1 cellular context compared by ENCODE assay signal in the genomic region with DNA sequence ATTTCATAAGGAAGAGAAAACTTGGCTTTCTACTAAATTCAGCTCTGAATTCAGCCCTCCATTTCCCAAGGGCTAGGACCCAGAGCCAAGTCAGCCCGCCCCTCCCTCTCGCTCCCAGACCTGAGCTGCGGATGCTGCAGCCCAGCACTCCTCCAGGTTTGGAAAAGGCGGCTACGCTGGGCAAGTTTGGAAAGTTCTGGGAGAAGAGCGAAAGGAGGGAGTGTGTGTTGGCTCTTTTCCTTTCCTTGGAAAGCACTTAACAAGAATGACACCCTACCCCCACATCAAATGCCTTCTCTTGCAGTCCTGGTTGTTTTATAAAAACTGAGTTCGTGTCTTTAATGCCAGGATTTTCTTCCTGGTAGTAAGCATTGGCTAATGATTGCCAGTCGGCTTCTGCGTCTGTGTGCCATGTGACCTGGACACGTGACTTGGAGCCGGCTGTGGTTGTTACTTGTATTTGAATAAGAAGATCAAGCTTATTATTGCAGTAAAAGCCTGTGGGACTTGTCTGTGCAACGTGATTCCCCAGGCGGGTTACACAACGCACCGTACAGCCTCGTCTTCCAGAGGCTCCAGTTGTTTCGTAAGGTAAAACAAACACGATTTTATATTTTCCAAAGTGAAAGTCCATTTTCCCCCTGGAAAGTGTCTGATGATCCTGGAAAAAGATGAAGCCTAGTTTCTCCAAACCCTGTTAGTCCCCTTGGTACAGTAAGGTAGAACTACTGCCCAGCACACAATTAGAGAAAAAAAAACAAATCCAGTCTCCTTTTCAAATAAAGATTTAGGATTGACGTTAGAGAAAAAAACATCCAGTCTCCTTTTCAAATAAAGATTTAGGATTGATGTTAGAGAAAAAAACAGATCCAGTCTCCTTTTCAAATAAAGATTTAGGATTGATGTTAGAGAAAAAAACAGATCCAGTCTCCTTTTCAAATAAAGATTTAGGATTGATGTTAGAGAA.
TF ChIP-seq lines count a peak whose summit lies in the region.

No MANE protein-coding gene starts in this region.

TF ChIP-seq in GM12878, 131 proteins besides CTCF, POLR2A, EP300 and RAD21 (continued from another document):
- TF ChIP-seq, protein P1, sequence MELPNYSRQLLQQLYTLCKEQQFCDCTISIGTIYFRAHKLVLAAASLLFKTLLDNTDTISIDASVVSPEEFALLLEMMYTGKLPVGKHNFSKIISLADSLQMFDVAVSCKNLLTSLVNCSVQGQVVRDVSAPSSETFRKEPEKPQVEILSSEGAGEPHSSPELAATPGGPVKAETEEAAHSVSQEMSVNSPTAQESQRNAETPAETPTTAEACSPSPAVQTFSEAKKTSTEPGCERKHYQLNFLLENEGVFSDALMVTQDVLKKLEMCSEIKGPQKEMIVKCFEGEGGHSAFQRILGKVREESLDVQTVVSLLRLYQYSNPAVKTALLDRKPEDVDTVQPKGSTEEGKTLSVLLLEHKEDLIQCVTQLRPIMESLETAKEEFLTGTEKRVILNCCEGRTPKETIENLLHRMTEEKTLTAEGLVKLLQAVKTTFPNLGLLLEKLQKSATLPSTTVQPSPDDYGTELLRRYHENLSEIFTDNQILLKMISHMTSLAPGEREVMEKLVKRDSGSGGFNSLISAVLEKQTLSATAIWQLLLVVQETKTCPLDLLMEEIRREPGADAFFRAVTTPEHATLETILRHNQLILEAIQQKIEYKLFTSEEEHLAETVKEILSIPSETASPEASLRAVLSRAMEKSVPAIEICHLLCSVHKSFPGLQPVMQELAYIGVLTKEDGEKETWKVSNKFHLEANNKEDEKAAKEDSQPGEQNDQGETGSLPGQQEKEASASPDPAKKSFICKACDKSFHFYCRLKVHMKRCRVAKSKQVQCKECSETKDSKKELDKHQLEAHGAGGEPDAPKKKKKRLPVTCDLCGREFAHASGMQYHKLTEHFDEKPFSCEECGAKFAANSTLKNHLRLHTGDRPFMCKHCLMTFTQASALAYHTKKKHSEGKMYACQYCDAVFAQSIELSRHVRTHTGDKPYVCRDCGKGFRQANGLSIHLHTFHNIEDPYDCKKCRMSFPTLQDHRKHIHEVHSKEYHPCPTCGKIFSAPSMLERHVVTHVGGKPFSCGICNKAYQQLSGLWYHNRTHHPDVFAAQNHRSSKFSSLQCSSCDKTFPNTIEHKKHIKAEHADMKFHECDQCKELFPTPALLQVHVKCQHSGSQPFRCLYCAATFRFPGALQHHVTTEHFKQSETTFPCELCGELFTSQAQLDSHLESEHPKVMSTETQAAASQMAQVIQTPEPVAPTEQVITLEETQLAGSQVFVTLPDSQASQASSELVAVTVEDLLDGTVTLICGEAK (IDR thresholded peaks at IDR 0.05; ENCODE audit: borderline replicate concordance), result peak; percentile 69; the same call in 1 of the 2 replicates
- TF ChIP-seq SMC3 (IDR thresholded peaks at IDR 0.05; ENCODE audit: borderline replicate concordance, low read length), result no peak
- TF ChIP-seq, protein P2, sequence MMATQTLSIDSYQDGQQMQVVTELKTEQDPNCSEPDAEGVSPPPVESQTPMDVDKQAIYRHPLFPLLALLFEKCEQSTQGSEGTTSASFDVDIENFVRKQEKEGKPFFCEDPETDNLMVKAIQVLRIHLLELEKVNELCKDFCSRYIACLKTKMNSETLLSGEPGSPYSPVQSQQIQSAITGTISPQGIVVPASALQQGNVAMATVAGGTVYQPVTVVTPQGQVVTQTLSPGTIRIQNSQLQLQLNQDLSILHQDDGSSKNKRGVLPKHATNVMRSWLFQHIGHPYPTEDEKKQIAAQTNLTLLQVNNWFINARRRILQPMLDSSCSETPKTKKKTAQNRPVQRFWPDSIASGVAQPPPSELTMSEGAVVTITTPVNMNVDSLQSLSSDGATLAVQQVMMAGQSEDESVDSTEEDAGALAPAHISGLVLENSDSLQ (IDR thresholded peaks at IDR 0.05), result peak; percentile 45; the same call in 1 of the 2 replicates
- TF ChIP-seq IKZF1 (conservative IDR thresholded peaks at IDR 0.05), result peak; percentile 86
- no peak for TF ChIP-seq ETV6 (conservative IDR thresholded peaks at IDR 0.05 in 1 of 2, IDR thresholded peaks at IDR 0.05 in 1 of 2; ENCODE audit: borderline replicate concordance in 1 of 2, low read depth in 1 of 2)
- TF ChIP-seq HDAC2 (IDR thresholded peaks at IDR 0.05), result no peak
- no peak for TF ChIP-seq GABPA (IDR thresholded peaks at IDR 0.05; ENCODE audit: low read depth)
- TF ChIP-seq WRNIP1 (IDR thresholded peaks at IDR 0.05; ENCODE audit: borderline replicate concordance, low read depth, low read length), result peak; percentile 28; the same call in 1 of the 2 replicates
- TF ChIP-seq SIN3A (IDR thresholded peaks at IDR 0.05; ENCODE audit: low read depth, low read length), result no peak
- TF ChIP-seq POLR2AphosphoS5 (IDR thresholded peaks at IDR 0.05; ENCODE audit: low read length), result peak; percentile 68
- no peak for TF ChIP-seq CREM (IDR thresholded peaks at IDR 0.05; ENCODE audit: low read depth)
- peak; percentile 100 for TF ChIP-seq RAD51 (IDR thresholded peaks at IDR 0.05)
- TF ChIP-seq, protein P3, sequence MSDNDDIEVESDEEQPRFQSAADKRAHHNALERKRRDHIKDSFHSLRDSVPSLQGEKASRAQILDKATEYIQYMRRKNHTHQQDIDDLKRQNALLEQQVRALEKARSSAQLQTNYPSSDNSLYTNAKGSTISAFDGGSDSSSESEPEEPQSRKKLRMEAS (IDR thresholded peaks at IDR 0.05; ENCODE audit: low read depth, low read length), result peak; percentile 95
- TF ChIP-seq RBBP5 (conservative IDR thresholded peaks at IDR 0.05), result no peak
- TF ChIP-seq ESRRA (IDR thresholded peaks at IDR 0.05; ENCODE audit: low read length), result no peak
- no peak for TF ChIP-seq EGR1 (IDR thresholded peaks at IDR 0.05; ENCODE audit: borderline replicate concordance in 1 of 2, low read depth in 2 of 2, low read length in 2 of 2)
- peak; percentile 72; the same call in 1 of the 2 replicates for TF ChIP-seq SMARCA5 (IDR thresholded peaks at IDR 0.05)
- peak; percentile 71 for TF ChIP-seq RELA (IDR thresholded peaks at IDR 0.05; ENCODE audit: borderline replicate concordance, partially characterized antibody)
- TF ChIP-seq, protein P4, sequence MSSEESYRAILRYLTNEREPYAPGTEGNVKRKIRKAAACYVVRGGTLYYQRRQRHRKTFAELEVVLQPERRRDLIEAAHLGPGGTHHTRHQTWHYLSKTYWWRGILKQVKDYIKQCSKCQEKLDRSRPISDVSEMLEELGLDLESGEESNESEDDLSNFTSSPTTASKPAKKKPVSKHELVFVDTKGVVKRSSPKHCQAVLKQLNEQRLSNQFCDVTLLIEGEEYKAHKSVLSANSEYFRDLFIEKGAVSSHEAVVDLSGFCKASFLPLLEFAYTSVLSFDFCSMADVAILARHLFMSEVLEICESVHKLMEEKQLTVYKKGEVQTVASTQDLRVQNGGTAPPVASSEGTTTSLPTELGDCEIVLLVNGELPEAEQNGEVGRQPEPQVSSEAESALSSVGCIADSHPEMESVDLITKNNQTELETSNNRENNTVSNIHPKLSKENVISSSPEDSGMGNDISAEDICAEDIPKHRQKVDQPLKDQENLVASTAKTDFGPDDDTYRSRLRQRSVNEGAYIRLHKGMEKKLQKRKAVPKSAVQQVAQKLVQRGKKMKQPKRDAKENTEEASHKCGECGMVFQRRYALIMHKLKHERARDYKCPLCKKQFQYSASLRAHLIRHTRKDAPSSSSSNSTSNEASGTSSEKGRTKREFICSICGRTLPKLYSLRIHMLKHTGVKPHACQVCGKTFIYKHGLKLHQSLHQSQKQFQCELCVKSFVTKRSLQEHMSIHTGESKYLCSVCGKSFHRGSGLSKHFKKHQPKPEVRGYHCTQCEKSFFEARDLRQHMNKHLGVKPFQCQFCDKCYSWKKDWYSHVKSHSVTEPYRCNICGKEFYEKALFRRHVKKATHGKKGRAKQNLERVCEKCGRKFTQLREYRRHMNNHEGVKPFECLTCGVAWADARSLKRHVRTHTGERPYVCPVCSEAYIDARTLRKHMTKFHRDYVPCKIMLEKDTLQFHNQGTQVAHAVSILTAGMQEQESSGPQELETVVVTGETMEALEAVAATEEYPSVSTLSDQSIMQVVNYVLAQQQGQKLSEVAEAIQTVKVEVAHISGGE (CRISPR knock-in tag; IDR thresholded peaks at IDR 0.05), result no peak
- TF ChIP-seq, protein P5, sequence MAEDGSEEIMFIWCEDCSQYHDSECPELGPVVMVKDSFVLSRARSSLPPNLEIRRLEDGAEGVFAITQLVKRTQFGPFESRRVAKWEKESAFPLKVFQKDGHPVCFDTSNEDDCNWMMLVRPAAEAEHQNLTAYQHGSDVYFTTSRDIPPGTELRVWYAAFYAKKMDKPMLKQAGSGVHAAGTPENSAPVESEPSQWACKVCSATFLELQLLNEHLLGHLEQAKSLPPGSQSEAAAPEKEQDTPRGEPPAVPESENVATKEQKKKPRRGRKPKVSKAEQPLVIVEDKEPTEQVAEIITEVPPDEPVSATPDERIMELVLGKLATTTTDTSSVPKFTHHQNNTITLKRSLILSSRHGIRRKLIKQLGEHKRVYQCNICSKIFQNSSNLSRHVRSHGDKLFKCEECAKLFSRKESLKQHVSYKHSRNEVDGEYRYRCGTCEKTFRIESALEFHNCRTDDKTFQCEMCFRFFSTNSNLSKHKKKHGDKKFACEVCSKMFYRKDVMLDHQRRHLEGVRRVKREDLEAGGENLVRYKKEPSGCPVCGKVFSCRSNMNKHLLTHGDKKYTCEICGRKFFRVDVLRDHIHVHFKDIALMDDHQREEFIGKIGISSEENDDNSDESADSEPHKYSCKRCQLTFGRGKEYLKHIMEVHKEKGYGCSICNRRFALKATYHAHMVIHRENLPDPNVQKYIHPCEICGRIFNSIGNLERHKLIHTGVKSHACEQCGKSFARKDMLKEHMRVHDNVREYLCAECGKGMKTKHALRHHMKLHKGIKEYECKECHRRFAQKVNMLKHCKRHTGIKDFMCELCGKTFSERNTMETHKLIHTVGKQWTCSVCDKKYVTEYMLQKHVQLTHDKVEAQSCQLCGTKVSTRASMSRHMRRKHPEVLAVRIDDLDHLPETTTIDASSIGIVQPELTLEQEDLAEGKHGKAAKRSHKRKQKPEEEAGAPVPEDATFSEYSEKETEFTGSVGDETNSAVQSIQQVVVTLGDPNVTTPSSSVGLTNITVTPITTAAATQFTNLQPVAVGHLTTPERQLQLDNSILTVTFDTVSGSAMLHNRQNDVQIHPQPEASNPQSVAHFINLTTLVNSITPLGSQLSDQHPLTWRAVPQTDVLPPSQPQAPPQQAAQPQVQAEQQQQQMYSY (CRISPR knock-in tag; IDR thresholded peaks at IDR 0.05), result no peak
- TF ChIP-seq, protein P6, sequence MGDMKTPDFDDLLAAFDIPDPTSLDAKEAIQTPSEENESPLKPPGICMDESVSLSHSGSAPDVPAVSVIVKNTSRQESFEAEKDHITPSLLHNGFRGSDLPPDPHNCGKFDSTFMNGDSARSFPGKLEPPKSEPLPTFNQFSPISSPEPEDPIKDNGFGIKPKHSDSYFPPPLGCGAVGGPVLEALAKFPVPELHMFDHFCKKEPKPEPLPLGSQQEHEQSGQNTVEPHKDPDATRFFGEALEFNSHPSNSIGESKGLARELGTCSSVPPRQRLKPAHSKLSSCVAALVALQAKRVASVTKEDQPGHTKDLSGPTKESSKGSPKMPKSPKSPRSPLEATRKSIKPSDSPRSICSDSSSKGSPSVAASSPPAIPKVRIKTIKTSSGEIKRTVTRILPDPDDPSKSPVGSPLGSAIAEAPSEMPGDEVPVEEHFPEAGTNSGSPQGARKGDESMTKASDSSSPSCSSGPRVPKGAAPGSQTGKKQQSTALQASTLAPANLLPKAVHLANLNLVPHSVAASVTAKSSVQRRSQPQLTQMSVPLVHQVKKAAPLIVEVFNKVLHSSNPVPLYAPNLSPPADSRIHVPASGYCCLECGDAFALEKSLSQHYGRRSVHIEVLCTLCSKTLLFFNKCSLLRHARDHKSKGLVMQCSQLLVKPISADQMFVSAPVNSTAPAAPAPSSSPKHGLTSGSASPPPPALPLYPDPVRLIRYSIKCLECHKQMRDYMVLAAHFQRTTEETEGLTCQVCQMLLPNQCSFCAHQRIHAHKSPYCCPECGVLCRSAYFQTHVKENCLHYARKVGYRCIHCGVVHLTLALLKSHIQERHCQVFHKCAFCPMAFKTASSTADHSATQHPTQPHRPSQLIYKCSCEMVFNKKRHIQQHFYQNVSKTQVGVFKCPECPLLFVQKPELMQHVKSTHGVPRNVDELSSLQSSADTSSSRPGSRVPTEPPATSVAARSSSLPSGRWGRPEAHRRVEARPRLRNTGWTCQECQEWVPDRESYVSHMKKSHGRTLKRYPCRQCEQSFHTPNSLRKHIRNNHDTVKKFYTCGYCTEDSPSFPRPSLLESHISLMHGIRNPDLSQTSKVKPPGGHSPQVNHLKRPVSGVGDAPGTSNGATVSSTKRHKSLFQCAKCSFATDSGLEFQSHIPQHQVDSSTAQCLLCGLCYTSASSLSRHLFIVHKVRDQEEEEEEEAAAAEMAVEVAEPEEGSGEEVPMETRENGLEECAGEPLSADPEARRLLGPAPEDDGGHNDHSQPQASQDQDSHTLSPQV (IDR thresholded peaks at IDR 0.05), result no peak
- TF ChIP-seq BACH1 (IDR thresholded peaks at IDR 0.05; ENCODE audit: borderline replicate concordance), result no peak
- TF ChIP-seq HDAC6 (IDR thresholded peaks at IDR 0.05; ENCODE audit: unreplicated experiment), result no peak
- peak; percentile 39 for TF ChIP-seq RUNX3 (IDR thresholded peaks at IDR 0.05; ENCODE audit: low read length)
- 0 out of 2 replicates have a peak, but pooled peaks have one; percentile 21 for TF ChIP-seq MTA2 (IDR thresholded peaks at IDR 0.05; ENCODE audit: low read depth)
- TF ChIP-seq TAF1 (IDR thresholded peaks at IDR 0.05; ENCODE audit: borderline replicate concordance, low read depth, low read length), result peak; percentile 54; the same call in 1 of the 2 replicates
- TF ChIP-seq CBFB (IDR thresholded peaks at IDR 0.05; ENCODE audit: low read depth), result no peak
- TF ChIP-seq STAT1 (conservative IDR thresholded peaks at IDR 0.05), result no peak
